Comparison of ENCODE assay signal across 20 cellular contexts in genomic region chr1:160309183-160309535, GRCh38. TPM values are rescaled to one million over a fixed set of nuclear protein-coding genes. Genes with fewer than 3 reads are reported as not detected.
DNase-seq lines count a peak whose midpoint lies in the region; ATAC-seq and TF ChIP-seq lines count a peak whose summit lies in the region.
"Had no signal": no experiment of that assay in that cellular context is flagged by ENCODE, and none has a peak within 500 bp of the region (broad histone marks: within the 10 kb centered on the region; RNA-seq: fewer than 3 reads in every experiment).

No MANE protein-coding gene starts in this region.

- no peak overlapping the region for H3K14ac ChIP-seq in H9 (ENCODE audit: insufficient read depth, low read length)

- no peaks in the 10 kb centered on the region for H3K23me2 ChIP-seq in H9 (ENCODE audit: insufficient read length, low read depth, low read length, poor library complexity, severe bottlenecking)

- H2AFZ ChIP-seq in H9 (ENCODE audit: low read length): no peak overlapping the region

- H3K27ac ChIP-seq in H9 (ENCODE audit: insufficient read length, low read depth, low read length): peak overlapping the region; percentile 7

- H3K4me3 ChIP-seq in fibroblast of pulmonary artery (replicated peaks; ENCODE audit: low read depth, low read length): no peak overlapping the region
- H3K4me3 ChIP-seq: dorsolateral prefrontal cortex, GM12878, mucosa of descending colon, right atrium auricular region had no signal

- H2BK12ac ChIP-seq in H9 (ENCODE audit: insufficient read length, low read depth, low read length): no peak overlapping the region

- no peaks in the 10 kb centered on the region for H3K79me2 ChIP-seq in H9 (ENCODE audit: insufficient read depth, low read length)

- no peak overlapping the region for H3K9ac ChIP-seq in H9 (ENCODE audit: extremely low read depth, insufficient read length, low read length)

- no peaks in the 10 kb centered on the region for H3K79me1 ChIP-seq in H9 (ENCODE audit: insufficient read depth, low read depth, low read length, poor library complexity, severe bottlenecking)

- H3K4me2 ChIP-seq in H9 (ENCODE audit: insufficient read depth, insufficient read length, low read length): no peak overlapping the region

- H3K36me3 Mint-ChIP-seq in H9 (ENCODE audit: insufficient read depth in 1 of 3, low read depth in 3 of 3): peaks cover 55 to 85% (median 82%) of the 10 kb centered on the region in 3 experiments

- no peak overlapping the region for H4K91ac ChIP-seq in H9 (ENCODE audit: insufficient read length, low read depth, low read length)

- H2BK120ac ChIP-seq in H9 (ENCODE audit: low read depth, low read length, poor library complexity, severe bottlenecking): no peak overlapping the region

- H2BK5ac ChIP-seq in H9 (ENCODE audit: insufficient read length, low read length): no peak overlapping the region

- no peak overlapping the region for H2AK5ac ChIP-seq in H9 (ENCODE audit: insufficient read length, low read length)

- H4K5ac ChIP-seq in H9 (ENCODE audit: insufficient read length, low read depth, low read length): no peak overlapping the region

- H3K4me1 ChIP-seq in H9 (ENCODE audit: insufficient read depth, low read length): peaks cover 10% of the 10 kb centered on the region
- H3K4me1 ChIP-seq: right atrium auricular region had no signal

- peaks cover 29 to 35% of the 10 kb centered on the region in 2 experiments for H3K4me1 Mint-ChIP-seq in H9
- H3K4me1 Mint-ChIP-seq: activated CD4-positive, alpha-beta T cell treated with anti-CD3 and anti-CD28 coated beads for 36 hours had no signal

- H3K27me3 ChIP-seq in H9 (ENCODE audit: insufficient read depth, low read length): no peaks in the 10 kb centered on the region
- H3K27me3 ChIP-seq: dorsolateral prefrontal cortex, right atrium auricular region had no signal

- H3K4me3 Mint-ChIP-seq in H9: no peak overlapping the region
- H3K4me3 Mint-ChIP-seq: activated CD4-positive, alpha-beta T cell treated with anti-CD3 and anti-CD28 coated beads for 36 hours; activated naive CD4-positive, alpha-beta T cell treated with anti-CD3 and anti-CD28 coated beads for 36 hours had no signal

- no peak overlapping the region for H3K56ac ChIP-seq in H9 (ENCODE audit: insufficient read length, low read depth, low read length)

- no peaks in the 10 kb centered on the region for H3K9me3 Mint-ChIP-seq in H9
- H3K9me3 Mint-ChIP-seq: activated naive CD4-positive, alpha-beta T cell treated with anti-CD3 and anti-CD28 coated beads for 36 hours had no signal

- H2BK15ac ChIP-seq in H9 (ENCODE audit: low read depth, low read length): no peak overlapping the region

- peaks cover 2% of the 10 kb centered on the region for H4K20me1 ChIP-seq in H9 (ENCODE audit: control insufficient read depth, insufficient read depth, insufficient read length)

- H3K9me3 ChIP-seq in H9 (ENCODE audit: control insufficient read depth, low read depth, low read length): no peaks in the 10 kb centered on the region
- H3K9me3 ChIP-seq: mucosa of descending colon, right atrium auricular region had no signal

- no peak overlapping the region for H3K18ac ChIP-seq in H9 (ENCODE audit: insufficient read length, low read depth, low read length)

- no peak overlapping the region for H3T11ph ChIP-seq in H9 (ENCODE audit: low read length)

- TF ChIP-seq CTCF in H9 (conservative IDR thresholded peaks at IDR 0.05) (no peak), fibroblast of pulmonary artery (IDR thresholded peaks at IDR 0.05; ENCODE audit: low read length, missing control alignments) (no peak)

- ATAC-seq in HG03280 (IDR thresholded peaks at IDR 0.05; ENCODE audit: unreplicated experiment): no peak
- ATAC-seq: activated CD4-positive, alpha-beta T cell treated with anti-CD3 and anti-CD28 coated beads for 36 hours; GM12878; mucosa of descending colon had no signal

- peak overlapping the region in 2 of 3 experiments; percentile 4 to 35; a peak in 2 of 7 replicates for H3K27ac Mint-ChIP-seq in H9
- H3K27ac Mint-ChIP-seq: activated CD4-positive, alpha-beta T cell treated with anti-CD3 and anti-CD28 coated beads for 36 hours; activated naive CD4-positive, alpha-beta T cell treated with anti-CD3 and anti-CD28 coated beads for 36 hours had no signal

- no peak overlapping the region for H2BK20ac ChIP-seq in H9 (ENCODE audit: low read depth, low read length, poor library complexity, severe bottlenecking)

- H3K4ac ChIP-seq in H9 (ENCODE audit: low read depth, low read length): no peak overlapping the region

- H3K23ac ChIP-seq in H9 (ENCODE audit: insufficient read length, low read depth, low read length): no peak overlapping the region

- H3K27me3 Mint-ChIP-seq in H9 (ENCODE audit: low read depth): no peaks in the 10 kb centered on the region
- H3K27me3 Mint-ChIP-seq: activated CD4-positive, alpha-beta T cell treated with anti-CD3 and anti-CD28 coated beads for 36 hours had no signal

- H4K8ac ChIP-seq in H9 (replicated peaks; ENCODE audit: insufficient read length, low read depth, low read length): no peak overlapping the region

- DNase-seq in AG08396 (ENCODE audit: low spot score) (peak; percentile 17), H9 (no peak), amniotic stem cell (lab: John Stamatoyannopoulos, UW) (peak; percentile 35), fibroblast of pulmonary artery (ENCODE audit: low read depth) (peak; percentile 30), islet precursor cell (no peak), NCI-H1105 (lab: John Stamatoyannopoulos, UW) (no peak), cerebellum (ENCODE audit: low spot score) (no peak)
- DNase-seq: activated CD4-positive, alpha-beta T cell treated with anti-CD3 and anti-CD28 coated beads for 36 hours; activated naive CD4-positive, alpha-beta T cell treated with anti-CD3 and anti-CD28 coated beads for 36 hours; COR-L47; dorsolateral prefrontal cortex; GOT3; mucosa of descending colon; NCI-H1417 treated with DMSO at 0.1 percent for 48 hours; NCI-H2171 treated with DMSO at 0.1 percent for 48 hours; NCI-H82; T-helper 9 cell had no signal

RNA-seq across cellular contexts. Expression of gene PEX19, which starts 24.2 kb away (rescaled TPM):
- total RNA-seq in H9 (2021) (86.8 and 92.7 TPM in 2 replicates), cerebellum (42.1 TPM)

RNA-seq across cellular contexts. Expression of gene COPA, which starts 33.9 kb away (rescaled TPM):
- total RNA-seq in H9 (2021): 118 TPM in 2 replicates
- 124 TPM for total RNA-seq in cerebellum

RNA-seq across cellular contexts. Expression of gene NCSTN, which starts 34.0 kb away (rescaled TPM):
- total RNA-seq in H9 (2021): 67.8 and 69.3 TPM in 2 replicates
- total RNA-seq in cerebellum: 34.4 TPM

RNA-seq across cellular contexts. Expression of gene DCAF8, which starts 46.8 kb away (rescaled TPM):
- total RNA-seq in H9 (2021) (96.7 and 106 TPM in 2 replicates), cerebellum (108 TPM)

RNA-seq across cellular contexts. Expression of gene NHLH1, which starts 57.7 kb away (rescaled TPM):
- total RNA-seq in H9 (2021): 1.3 and 1.5 TPM in 2 replicates
- 14.3 TPM for total RNA-seq in cerebellum
- total RNA-seq: right atrium auricular region had no signal

Comparison
In these comparisons a context has a peak if more than half of its experiments do, and no peak if none do; other contexts are left out.
1. DNase-seq: peak in AG08396 (single experiment), amniotic stem cell (single experiment) and fibroblast of pulmonary artery (single experiment); none in H9 (single experiment), islet precursor cell (single experiment), NCI-H1105 (single experiment) and cerebellum (single experiment).